ENCODE assay signal across 8 cellular contexts in the genomic region with DNA sequence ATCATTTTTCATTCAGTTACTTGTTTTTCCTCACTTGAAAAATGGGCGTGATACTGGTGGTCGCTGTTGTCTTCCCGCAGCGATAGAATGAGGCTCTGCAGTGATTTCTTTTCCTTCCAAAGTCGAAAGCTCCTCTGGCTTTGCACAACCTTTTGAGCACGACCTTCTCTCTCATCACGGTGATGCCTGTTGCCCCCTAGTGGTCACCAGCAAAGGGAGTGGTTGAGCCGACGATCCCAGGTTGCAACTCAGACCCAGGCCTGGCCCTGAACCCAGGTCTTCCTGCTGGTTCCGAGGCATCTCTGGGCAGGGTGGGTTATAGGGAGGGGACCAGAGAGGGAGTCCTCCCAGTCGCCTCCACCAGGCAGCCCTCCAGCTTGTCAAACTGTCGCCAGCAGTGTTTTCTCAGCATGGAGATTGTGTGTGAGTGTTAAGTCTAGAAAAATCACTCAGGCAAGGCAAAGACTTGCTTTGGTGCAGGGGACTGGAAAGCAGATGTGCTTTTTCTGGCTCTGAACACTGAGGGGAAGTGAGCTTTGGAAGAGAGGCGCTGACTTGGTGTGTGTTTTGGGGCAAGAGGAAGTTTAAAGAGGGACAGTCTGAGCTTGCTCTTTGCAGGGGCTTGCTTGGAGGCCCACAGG.
A peak's percentile ranks its signal among the peaks of the same experiment; 100 is the strongest.
DNase-seq lines count a peak whose midpoint lies in the region; ATAC-seq lines count a peak whose summit lies in the region.

No MANE protein-coding gene starts in this region.

- ATAC-seq in activated CD4-positive, CD25-positive, alpha-beta regulatory T cell treated with anti-CD3 and anti-CD28 coated beads, Interleukin-2, amount 50 U/mL, for 24 hours: peak; percentile 41 to 53
- no peak for ATAC-seq in GM21786 (IDR thresholded peaks at IDR 0.05; ENCODE audit: unreplicated experiment)

- DNase-seq in SIG-M5 treated with dmso at 0.1 percent for 504 hours (lab: John Stamatoyannopoulos, UW; ENCODE audit: unreplicated experiment): peak; percentile 45
- DNase-seq in SIG-M5 (lab: John Stamatoyannopoulos, UW): no peak
- DNase-seq in NCI-H2081 (lab: John Stamatoyannopoulos, UW): peak; percentile 42 to 66
- peak; percentile 63 for DNase-seq in cerebellum (ENCODE audit: low spot score)
- DNase-seq in kidney tubule cell (ENCODE audit: low spot score): peak; percentile 67
- peak; percentile 56 to 64 for DNase-seq in stimulated activated CD4-positive, alpha-beta T cell treated with anti-CD3 and anti-CD28 coated beads, Interleukin-2, amount 100 ng/mL, for 24 hours
